18 cellular contexts compared by ENCODE assay signal in genomic region chr9:33133186-33133585, GRCh38. TPM values are rescaled to one million over a fixed set of nuclear protein-coding genes. Genes with fewer than 3 reads are reported as not detected.
A peak's percentile ranks its signal among the peaks of the same experiment; 100 is the strongest.
DNase-seq lines count a peak whose midpoint lies in the region; ATAC-seq and TF ChIP-seq lines count a peak whose summit lies in the region.
"Had no signal": no experiment of that assay in that cellular context is flagged by ENCODE, and none has a peak within 500 bp of the region (broad histone marks: within the 10 kb centered on the region; RNA-seq: fewer than 3 reads in every experiment).

No MANE protein-coding gene starts in this region.

- H3K4me3 ChIP-seq in Caco-2 (ENCODE audit: low read depth, low read length) (no peak overlapping the region), osteoblast (ENCODE audit: insufficient read depth, low read length) (no peak overlapping the region)
- H3K4me3 ChIP-seq: cardiac muscle cell, heart left ventricle had no signal

- POLR2A ChIA-PET in Caco-2 (lab: Charles Lee) = no interaction called here

- H3K4me2 ChIP-seq in osteoblast (ENCODE audit: insufficient read depth, low read length) = no peak overlapping the region

- H3K4me1 Mint-ChIP-seq in Caco-2 (ENCODE audit: low read depth, unreplicated experiment) (peaks cover 57% of the 10 kb centered on the region), chondrocyte (ENCODE audit: low read depth) (peaks cover 37% of the 10 kb centered on the region)

- H3K36me3 ChIP-seq in Caco-2 (ENCODE audit: control insufficient read depth, insufficient read depth, low read length) (peaks cover 2% of the 10 kb centered on the region; the same call in 1 of the 2 replicates), osteoblast (ENCODE audit: insufficient read depth, low read length) (peaks cover 60% of the 10 kb centered on the region)
- H3K36me3 ChIP-seq: cardiac muscle cell had no signal

- no TSS peak for BruUV-seq in Caco-2 (replicated peaks; lab: Mats Ljungman, UMichigan)

- ATAC-seq in HG03378 (IDR thresholded peaks at IDR 0.05; ENCODE audit: unreplicated experiment) = no peak
- ATAC-seq: activated CD8-positive, alpha-beta memory T cell treated with anti-CD3 and anti-CD28 coated beads, Interleukin-2, amount 10 ng/mL, durations not matched to agents 7 days and 5 days; heart left ventricle; naive thymus-derived CD4-positive, alpha-beta T cell; right cardiac atrium; stimulated activated naive CD8-positive, alpha-beta T cell treated with anti-CD3 and anti-CD28 coated beads, Interleukin-15, Interleukin-2, amounts not matched to agents 100 U/mL and 50 U/mL, for 24 hours had no signal

- peaks cover 30% of the 10 kb centered on the region for H4K20me1 ChIP-seq in osteoblast (ENCODE audit: insufficient read depth, low read length)

- H3K27me3 ChIP-seq in Caco-2 (replicated peaks; ENCODE audit: control insufficient read depth, insufficient read depth, low read length) = no peaks in the 10 kb centered on the region
- H3K27me3 ChIP-seq in osteoblast (ENCODE audit: insufficient read depth, low read length) = no peaks in the 10 kb centered on the region
- H3K27me3 ChIP-seq: cardiac muscle cell, heart left ventricle had no signal

- H3K9me3 Mint-ChIP-seq in Caco-2 (ENCODE audit: unreplicated experiment) (no peaks in the 10 kb centered on the region), chondrocyte (ENCODE audit: low read depth) (no peaks in the 10 kb centered on the region)
- H3K9me3 Mint-ChIP-seq: CD4-positive, CD25-positive, alpha-beta regulatory T cell; naive thymus-derived CD4-positive, alpha-beta T cell had no signal

- peak overlapping the region; percentile 55 for H3K27ac Mint-ChIP-seq in Caco-2 (ENCODE audit: unreplicated experiment)
- peak overlapping the region; percentile 45 for H3K27ac Mint-ChIP-seq in chondrocyte (ENCODE audit: unreplicated experiment)
- H3K27ac Mint-ChIP-seq: activated CD8-positive, alpha-beta memory T cell treated with anti-CD3 and anti-CD28 coated beads, Interleukin-2, amount 10 ng/mL, durations not matched to agents 7 days and 5 days; activated naive CD8-positive, alpha-beta T cell had no signal

- H3K27ac ChIP-seq in osteoblast (ENCODE audit: low read depth, low read length) = peak overlapping the region; percentile 31
- H3K27ac ChIP-seq: cardiac muscle cell had no signal

- no peak for DNase-seq in Caco-2
- DNase-seq in NCI-H146 (lab: John Stamatoyannopoulos, UW) = peak; percentile 35
- no peak for DNase-seq in chondrocyte (ENCODE audit: low spot score)
- peak; percentile 61 for DNase-seq in osteoblast (ENCODE audit: insufficient read length, low spot score, missing footprints)
- no peak for DNase-seq in NCI-H446 treated with DMSO at 0.1 percent for 48 hours (lab: John Stamatoyannopoulos, UW)
- no peak for DNase-seq in NK-92 (lab: John Stamatoyannopoulos, UW; ENCODE audit: unreplicated experiment)
- no peak for DNase-seq in AG08396 (ENCODE audit: low spot score)
- DNase-seq: activated CD8-positive, alpha-beta memory T cell treated with anti-CD3 and anti-CD28 coated beads, Interleukin-2, amount 10 ng/mL, durations not matched to agents 7 days and 5 days; CD4-positive, CD25-positive, alpha-beta regulatory T cell; heart left ventricle; naive thymus-derived CD4-positive, alpha-beta T cell; NCI-H1092 treated with DMSO at 0.1 percent for 48 hours; NCI-H748 treated with DMSO at 0.1 percent for 48 hours; right cardiac atrium; stimulated activated naive CD8-positive, alpha-beta T cell treated with anti-CD3 and anti-CD28 coated beads, Interleukin-15, Interleukin-2, amounts not matched to agents 100 U/mL and 50 U/mL, for 24 hours had no signal

- H3K4me1 ChIP-seq in Caco-2 = peaks cover 51% of the 10 kb centered on the region
- H3K4me1 ChIP-seq in osteoblast (ENCODE audit: insufficient read depth, low read length) = peaks cover 20% of the 10 kb centered on the region

- H3K27me3 Mint-ChIP-seq in Caco-2 (ENCODE audit: insufficient read depth, unreplicated experiment) (no peaks in the 10 kb centered on the region), chondrocyte (ENCODE audit: low read depth) (no peaks in the 10 kb centered on the region)
- H3K27me3 Mint-ChIP-seq: activated CD8-positive, alpha-beta memory T cell treated with anti-CD3 and anti-CD28 coated beads, Interleukin-2, amount 10 ng/mL, durations not matched to agents 7 days and 5 days; activated naive CD8-positive, alpha-beta T cell; CD4-positive, CD25-positive, alpha-beta regulatory T cell; naive thymus-derived CD4-positive, alpha-beta T cell had no signal

- H3K36me3 Mint-ChIP-seq in Caco-2 (ENCODE audit: insufficient read depth, unreplicated experiment) (peaks cover 60% of the 10 kb centered on the region), chondrocyte (ENCODE audit: low read depth) (peaks cover 21% of the 10 kb centered on the region)

- H3K79me2 ChIP-seq in osteoblast (ENCODE audit: insufficient read depth, low read length) = peaks cover 83% of the 10 kb centered on the region

- intact Hi-C loops in Caco-2 (cut with micrococcal nuclease; ENCODE audit: unreplicated experiment) = no loop called here

- H2AFZ ChIP-seq in osteoblast (ENCODE audit: low read length) = no peak overlapping the region

- TF ChIP-seq CTCF in Caco-2 (IDR thresholded peaks at IDR 0.05; ENCODE audit: insufficient read depth in 1 of 2, low read depth in 1 of 2, low read length in 1 of 2, severe bottlenecking in 1 of 2, unreplicated experiment in 1 of 2) = no peak
- no peak for TF ChIP-seq CTCF in chondrocyte (IDR thresholded peaks at IDR 0.05)
- TF ChIP-seq CTCF in osteoblast (IDR thresholded peaks at IDR 0.05; ENCODE audit: extremely low read depth, low read depth, low read length) = no peak

- no peak overlapping the region for H3K4me3 Mint-ChIP-seq in Caco-2 (ENCODE audit: unreplicated experiment)
- no peak overlapping the region for H3K4me3 Mint-ChIP-seq in chondrocyte (ENCODE audit: unreplicated experiment)
- H3K4me3 Mint-ChIP-seq: activated CD8-positive, alpha-beta memory T cell treated with anti-CD3 and anti-CD28 coated beads, Interleukin-2, amount 10 ng/mL, durations not matched to agents 7 days and 5 days; activated naive CD8-positive, alpha-beta T cell; CD4-positive, CD25-positive, alpha-beta regulatory T cell; naive thymus-derived CD4-positive, alpha-beta T cell had no signal

- CTCF ChIA-PET in Caco-2 (lab: Charles Lee) = no interaction called here

- no peaks in the 10 kb centered on the region for H3K9me3 ChIP-seq in Caco-2
- no peaks in the 10 kb centered on the region for H3K9me3 ChIP-seq in osteoblast (ENCODE audit: low read depth, low read length)
- H3K9me3 ChIP-seq: heart left ventricle had no signal

RNA-seq across cellular contexts. Expression of gene B4GALT1, which starts 34.0 kb away (rescaled TPM):
- total RNA-seq in Caco-2 (2022) (104 and 121 TPM in 2 replicates), chondrocyte (59.0 to 83.5 TPM (median 60.2 TPM) in 3 replicates), osteoblast (63.7 and 76.3 TPM in 2 replicates)

RNA-seq across cellular contexts. Expression of gene SMU1, which starts 56.7 kb away (rescaled TPM):
- total RNA-seq in Caco-2 (2022) (23.6 TPM in 2 replicates), chondrocyte (17.4 to 21.1 TPM (median 17.5 TPM) in 3 replicates), osteoblast (31.1 and 31.8 TPM in 2 replicates)

Comparison
In these comparisons a context has a peak if more than half of its experiments do, and no peak if none do; other contexts are left out.
1. DNase-seq: peak in NCI-H146 (single experiment) and osteoblast (single experiment); none in Caco-2 (0 of 2), chondrocyte (single experiment), NCI-H446 treated with DMSO at 0.1 percent for 48 hours (single experiment), NK-92 (single experiment) and AG08396 (single experiment).